11 cellular contexts compared by ENCODE assay signal in the genomic region with DNA sequence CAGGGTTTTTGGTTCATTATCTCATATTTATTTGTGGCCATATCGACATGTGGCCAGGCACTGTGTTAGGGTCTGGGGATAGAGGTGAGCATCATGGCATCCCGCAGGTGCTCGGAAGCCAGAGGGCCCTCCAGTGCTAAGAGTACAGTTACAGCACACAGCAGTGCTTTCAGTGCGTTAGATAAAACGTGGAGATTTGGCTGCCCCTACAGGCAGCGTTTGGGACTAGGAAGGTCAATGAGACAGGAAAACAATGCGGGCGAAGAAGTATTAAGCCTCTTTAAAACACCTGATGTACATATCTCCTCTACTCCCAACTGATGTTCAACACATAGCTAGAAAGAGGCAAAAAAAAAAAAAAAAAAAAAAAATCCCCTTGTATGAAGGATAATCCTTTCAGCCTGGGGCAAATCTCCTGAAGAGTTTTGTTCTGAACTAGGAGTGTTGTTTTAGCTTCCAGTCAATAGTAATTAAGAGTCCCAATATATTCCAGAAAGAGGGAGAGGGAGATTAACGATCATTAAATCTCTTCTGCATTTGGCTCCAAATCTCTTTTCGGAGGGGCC.
DNase-seq lines count a peak whose midpoint lies in the region; ATAC-seq and TF ChIP-seq lines count a peak whose summit lies in the region.
"Had no signal": no experiment of that assay in that cellular context is flagged by ENCODE, and none has a peak within 500 bp of the region (broad histone marks: within the 10 kb centered on the region; RNA-seq: fewer than 3 reads in every experiment).

No MANE protein-coding gene starts in this region.

- H3K4me1 Mint-ChIP-seq in activated CD4-positive, alpha-beta T cell treated with anti-CD3 and anti-CD28 coated beads, Interleukin-2, amount 10 ng/mL, durations not matched to agents 24 days and 14 days: peaks cover 26% of the 10 kb centered on the region
- peaks cover 71% of the 10 kb centered on the region for H3K4me1 Mint-ChIP-seq in activated CD8-positive, alpha-beta T cell treated with anti-CD3 and anti-CD28 coated beads for 36 hours (ENCODE audit: low read depth)

- no peaks in the 10 kb centered on the region for H3K36me3 ChIP-seq in left ventricle myocardium inferior
- H3K36me3 ChIP-seq in thymus (ENCODE audit: control insufficient read depth, insufficient read depth): no peaks in the 10 kb centered on the region
- H3K36me3 ChIP-seq: thoracic aorta had no signal

- H3K4me1 ChIP-seq in left ventricle myocardium inferior (peaks cover 85% of the 10 kb centered on the region), thymus (ENCODE audit: control insufficient read depth, insufficient read depth, low read length) (peaks cover 73% of the 10 kb centered on the region)

- no peaks in the 10 kb centered on the region for H3K9me3 ChIP-seq in left ventricle myocardium inferior (replicated peaks)
- H3K9me3 ChIP-seq in thymus (ENCODE audit: control insufficient read depth): no peaks in the 10 kb centered on the region
- H3K9me3 ChIP-seq: thoracic aorta had no signal

- H3K4me3 Mint-ChIP-seq in activated CD4-positive, alpha-beta T cell treated with anti-CD3 and anti-CD28 coated beads, Interleukin-2, amount 10 ng/mL, durations not matched to agents 24 days and 14 days: no peak overlapping the region
- H3K4me3 Mint-ChIP-seq in activated CD8-positive, alpha-beta T cell treated with anti-CD3 and anti-CD28 coated beads for 36 hours: no peak overlapping the region
- H3K4me3 Mint-ChIP-seq: activated B cell treated with CpG ODN at 0.5 μM for 24 hours had no signal

- DNase-seq in activated CD4-positive, alpha-beta T cell treated with anti-CD3 and anti-CD28 coated beads, Interleukin-2, amount 10 ng/mL, durations not matched to agents 24 days and 14 days: no peak
- DNase-seq in activated CD4-positive, alpha-beta T cell treated with anti-CD3 and anti-CD28 coated beads for 48 hours: no peak
- no peak for DNase-seq in activated CD8-positive, alpha-beta T cell treated with anti-CD3 and anti-CD28 coated beads for 36 hours
- DNase-seq in left ventricle myocardium inferior (no peak), NCI-H146 treated with DMSO at 0.1 percent for 48 hours (lab: John Stamatoyannopoulos, UW; ENCODE audit: unreplicated experiment) (no peak)
- DNase-seq in stimulated activated CD4-positive, alpha-beta T cell treated with anti-CD3 and anti-CD28 coated beads, Interleukin-2, amount 100 ng/mL, for 48 hours: no peak
- DNase-seq: activated B cell treated with CpG ODN at 0.5 μM for 24 hours had no signal

- WGBS in thymus: 86% methylated on average over 10 of the region's 10 CpGs

- no peaks in the 10 kb centered on the region for H3K27me3 Mint-ChIP-seq in activated CD4-positive, alpha-beta T cell treated with anti-CD3 and anti-CD28 coated beads, Interleukin-2, amount 10 ng/mL, durations not matched to agents 24 days and 14 days
- H3K27me3 Mint-ChIP-seq in activated CD8-positive, alpha-beta T cell treated with anti-CD3 and anti-CD28 coated beads for 36 hours: no peaks in the 10 kb centered on the region
- H3K27me3 Mint-ChIP-seq: activated B cell treated with CpG ODN at 0.5 μM for 24 hours had no signal

- H3K36me3 Mint-ChIP-seq in activated CD4-positive, alpha-beta T cell treated with anti-CD3 and anti-CD28 coated beads, Interleukin-2, amount 10 ng/mL, durations not matched to agents 24 days and 14 days (ENCODE audit: low read depth): peaks cover 14% of the 10 kb centered on the region
- H3K36me3 Mint-ChIP-seq in activated CD8-positive, alpha-beta T cell treated with anti-CD3 and anti-CD28 coated beads for 36 hours (ENCODE audit: low read depth): peaks cover 16% of the 10 kb centered on the region

- no peaks in the 10 kb centered on the region for H3K27me3 ChIP-seq in left ventricle myocardium inferior (ENCODE audit: low read depth)
- H3K27me3 ChIP-seq in thymus (ENCODE audit: control insufficient read depth, insufficient read depth): no peaks in the 10 kb centered on the region

- TF ChIP-seq CTCF in activated CD8-positive, alpha-beta T cell treated with anti-CD3 and anti-CD28 coated beads for 36 hours (IDR thresholded peaks at IDR 0.05): no peak
- TF ChIP-seq CTCF in left ventricle myocardium inferior (IDR thresholded peaks at IDR 0.05; ENCODE audit: borderline replicate concordance): peak; percentile 37

- H3K27ac ChIP-seq in left ventricle myocardium inferior (replicated peaks) (peak overlapping the region; percentile 48), thymus (ENCODE audit: low read depth) (peak overlapping the region; percentile 22)
- H3K27ac ChIP-seq: parathyroid adenoma had no signal

- H3K4me3 ChIP-seq in left ventricle myocardium inferior (no peak overlapping the region), thymus (ENCODE audit: low read length) (no peak overlapping the region)
- H3K4me3 ChIP-seq: thoracic aorta had no signal

- POLR2A ChIA-PET in activated CD8-positive, alpha-beta T cell treated with anti-CD3 and anti-CD28 coated beads for 36 hours (lab: Charles Lee): interaction anchor here (1.0 to 1.5 kb wide), 2 partner anchors 72 to 192 kb away, joined by 3 to 4 read pairs; a partner anchor contains a TSS

- ATAC-seq in activated CD8-positive, alpha-beta T cell treated with anti-CD3 and anti-CD28 coated beads for 36 hours: no peak
- ATAC-seq in HG02571 (IDR thresholded peaks at IDR 0.05; ENCODE audit: unreplicated experiment): no peak

- intact Hi-C loops in activated CD4-positive, alpha-beta T cell treated with anti-CD3 and anti-CD28 coated beads, Interleukin-2, amount 10 ng/mL, durations not matched to agents 24 days and 14 days (cut with micrococcal nuclease): no loop called here
- intact Hi-C loops in activated CD8-positive, alpha-beta T cell treated with anti-CD3 and anti-CD28 coated beads for 36 hours (cut with micrococcal nuclease): no loop called here
- intact Hi-C loops in left ventricle myocardium inferior (cut with micrococcal nuclease): no loop called here

- CTCF ChIA-PET in activated CD8-positive, alpha-beta T cell treated with anti-CD3 and anti-CD28 coated beads for 36 hours (lab: Charles Lee): interaction anchor here (0.6 to 2.9 kb wide), 10 partner anchors 11 to 248 kb away, joined by 3 to 18 read pairs (median 4); no protein-coding TSS in a partner anchor

- H3K9me3 Mint-ChIP-seq in activated CD4-positive, alpha-beta T cell treated with anti-CD3 and anti-CD28 coated beads, Interleukin-2, amount 10 ng/mL, durations not matched to agents 24 days and 14 days: no peaks in the 10 kb centered on the region
- no peaks in the 10 kb centered on the region for H3K9me3 Mint-ChIP-seq in activated CD8-positive, alpha-beta T cell treated with anti-CD3 and anti-CD28 coated beads for 36 hours
- H3K9me3 Mint-ChIP-seq: activated B cell treated with CpG ODN at 0.5 μM for 24 hours had no signal

- peak overlapping the region; percentile 29 for H3K27ac Mint-ChIP-seq in activated CD4-positive, alpha-beta T cell treated with anti-CD3 and anti-CD28 coated beads, Interleukin-2, amount 10 ng/mL, durations not matched to agents 24 days and 14 days
- peak overlapping the region; percentile 5 for H3K27ac Mint-ChIP-seq in activated CD8-positive, alpha-beta T cell treated with anti-CD3 and anti-CD28 coated beads for 36 hours
- H3K27ac Mint-ChIP-seq: activated B cell treated with CpG ODN at 0.5 μM for 24 hours had no signal
